Comparison of ENCODE assay signal across 8 cellular contexts in the genomic region with DNA sequence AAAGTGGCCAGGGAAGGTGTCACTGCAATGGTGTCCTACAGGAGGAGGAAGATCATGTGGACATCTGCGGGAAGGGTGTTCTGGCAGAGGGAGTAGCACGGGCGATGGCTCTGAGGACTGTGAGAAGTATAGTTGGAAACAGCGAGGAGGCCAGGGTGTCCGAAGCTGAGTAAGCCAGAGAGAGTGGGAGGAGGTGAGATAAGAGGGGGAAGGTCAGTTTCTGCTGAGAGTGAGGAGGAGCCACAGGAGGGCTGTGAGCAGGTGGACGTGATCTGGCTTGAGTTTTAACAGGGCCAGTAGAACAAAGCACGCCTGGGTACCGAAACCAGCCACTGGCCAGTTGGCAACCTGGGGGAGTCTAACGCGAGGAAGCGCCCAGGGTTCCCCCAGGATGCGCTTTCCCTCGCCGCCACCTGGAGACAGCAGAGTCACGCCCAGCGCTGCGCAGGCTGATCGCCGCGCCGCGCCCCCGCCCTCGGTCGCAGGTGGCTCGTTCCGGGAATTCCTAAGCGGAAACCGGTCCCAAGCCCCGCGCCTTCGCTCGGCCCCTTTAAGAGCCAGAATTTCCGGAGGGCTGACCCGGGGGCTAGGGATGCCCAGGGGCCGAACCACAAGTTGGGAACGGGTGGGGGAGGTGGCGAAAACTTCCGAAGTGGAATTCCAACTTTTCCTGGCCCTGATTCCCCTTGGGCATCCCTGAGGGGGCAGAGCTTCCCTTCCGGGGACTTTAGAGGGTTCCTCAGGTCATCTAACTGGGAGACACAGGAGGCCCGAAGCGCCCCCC. TPM values are rescaled to one million over a fixed set of nuclear protein-coding genes. Genes with fewer than 3 reads are reported as not detected.
A peak's percentile ranks its signal among the peaks of the same experiment; 100 is the strongest.
DNase-seq lines count a peak whose midpoint lies in the region; ATAC-seq and TF ChIP-seq lines count a peak whose summit lies in the region.

No MANE protein-coding gene starts in this region.

- peak; percentile 53 for ATAC-seq in HG02759 (IDR thresholded peaks at IDR 0.05; ENCODE audit: unreplicated experiment)
- ATAC-seq in heart left ventricle = peak; percentile 67 to 80 (median 76)
- ATAC-seq in psoas muscle = peak in 3 of 4 donors; percentile 35 to 69 (median 69)
- no peak for ATAC-seq in HG03469 (IDR thresholded peaks at IDR 0.05; ENCODE audit: unreplicated experiment)

- peaks cover 12 to 30% (median 25%) of the 10 kb centered on the region in 9 donors for H3K27me3 ChIP-seq in heart left ventricle
- H3K27me3 ChIP-seq in psoas muscle (ENCODE audit: insufficient read depth in 3 of 3, low read length in 2 of 3) = peaks cover 0 to 79% (median 8%) of the 10 kb centered on the region in 3 donors

- TF ChIP-seq CTCF in GM12874 (IDR thresholded peaks at IDR 0.05; ENCODE audit: insufficient read depth, low read depth, low read length) = peak; percentile 74
- TF ChIP-seq CTCF in heart left ventricle (IDR thresholded peaks at IDR 0.05) = peak in 10 of 12 donors; percentile 6 to 44 (median 35)
- TF ChIP-seq CTCF in psoas muscle (IDR thresholded peaks at IDR 0.05) = peak; percentile 25

- peak overlapping the region; percentile 34 to 70 (median 58) for H3K4me3 ChIP-seq in heart left ventricle
- peak overlapping the region; percentile 59 for H3K4me3 ChIP-seq in psoas muscle

- TF ChIP-seq POLR2A in heart left ventricle (IDR thresholded peaks at IDR 0.05) = no peak

- H3K36me3 ChIP-seq in heart left ventricle (peaks cover 0 to 7% (median 0%) of the 10 kb centered on the region in 9 donors), psoas muscle (ENCODE audit: insufficient read depth in 1 of 2, low read depth in 1 of 2) (no peaks in the 10 kb centered on the region)

- H3K4me1 ChIP-seq in heart left ventricle (peaks cover 0 to 35% (median 7%) of the 10 kb centered on the region in 12 donors), psoas muscle (peaks cover 5% of the 10 kb centered on the region)

- H3K27ac ChIP-seq in heart left ventricle (peak overlapping the region; percentile 7 to 84 (median 64)), psoas muscle (no peak overlapping the region)

- DNase-seq in NCI-H2196 (lab: John Stamatoyannopoulos, UW; ENCODE audit: unreplicated experiment) (peak; percentile 93), heart left ventricle (peak in 3 of 5 donors; percentile 47 to 54 (median 51)), psoas muscle (peak in 1 of 2 donors; percentile 44), HUDEP-2 (lab: John Stamatoyannopoulos, UW; ENCODE audit: unreplicated experiment in 76 of 76) (no peak)
- DNase-seq in activated T-cell treated with anti-CD3 and anti-CD28 coated beads, Interleukin-2, amount 50 U/mL, for 48 hours = peak; percentile 58 to 69

- intact Hi-C loops in heart left ventricle (cut with DNase I) = loop anchor here in 1 of 10 donors (10.0 kb wide), 1 partner anchor 93 kb away; a partner anchor contains a TSS
- intact Hi-C loops in psoas muscle (cut with DNase I) = no loop called here

- 3 to 4% (median 3%) methylated on average over 32 to 42 of the region's 42 CpGs for WGBS in heart left ventricle, 4 donors
- WGBS in psoas muscle, 3 donors = 1 to 2% (median 2%) methylated on average over 36 to 42 of the region's 42 CpGs

- H3K9me3 ChIP-seq in heart left ventricle (peaks cover 0 to 5% (median 0%) of the 10 kb centered on the region in 12 donors), psoas muscle (no peaks in the 10 kb centered on the region)

RNA-seq across cellular contexts. Expression of a gene that starts 1.1 kb away (rescaled TPM):
- 1 to 10 TPM; 2.8 to 9.0 (median 5.3) TPM for total RNA-seq in heart left ventricle
- polyA plus RNA-seq in heart left ventricle = 10 to 100 TPM in 1 of 2 donors, 1 to 10 TPM in 1; 4.8 to 10.5 TPM
- 1 to 10 TPM; 1.8 to 5.2 (median 2.7) TPM for total RNA-seq in psoas muscle
- polyA plus RNA-seq in psoas muscle = 1 to 10 TPM; 1.7 to 4.4 (median 2.4) TPM

RNA-seq across cellular contexts. Expression of a gene that starts 19.2 kb away (rescaled TPM):
- total RNA-seq in heart left ventricle = not detected
- under 1 TPM in 1 of 2 donors, not detected in 1; 0.06 TPM for polyA plus RNA-seq in heart left ventricle
- total RNA-seq in psoas muscle = not detected
- under 1 TPM in 1 of 3 donors, not detected in 2; 0.03 TPM for polyA plus RNA-seq in psoas muscle

RNA-seq across cellular contexts. Expression of a gene that starts 21.0 kb away (rescaled TPM):
- total RNA-seq in heart left ventricle (100 to 1,000 TPM; 138 to 201 (median 159) TPM), psoas muscle (100 to 1,000 TPM; 141 to 196 (median 188) TPM)
- polyA plus RNA-seq in heart left ventricle (100 to 1,000 TPM; 134 to 251 TPM), psoas muscle (100 to 1,000 TPM in 2 of 3 donors, 10 to 100 TPM in 1; 94.4 to 179 (median 142) TPM)

RNA-seq across cellular contexts. Expression of a gene that starts 34.6 kb away (rescaled TPM):
- total RNA-seq in heart left ventricle (1 to 10 TPM in 2 of 9 donors, under 1 TPM in 2, not detected in 5; 0.19 to 2.4 (median 1.1) TPM), psoas muscle (under 1 TPM in 2 of 4 donors, not detected in 2; 0.22 to 0.42 TPM)
- polyA plus RNA-seq in heart left ventricle (10 to 100 TPM in 1 of 2 donors, not detected in 1; 22.0 TPM), psoas muscle (not detected)

RNA-seq across cellular contexts. Expression of a gene that starts 44.2 kb away (rescaled TPM):
- total RNA-seq in heart left ventricle = under 1 TPM in 1 of 9 donors, not detected in 8; 0.72 TPM
- polyA plus RNA-seq in heart left ventricle = under 1 TPM in 1 of 2 donors, not detected in 1; 0.30 TPM
- under 1 TPM in 1 of 4 donors, not detected in 3; 0.11 TPM for total RNA-seq in psoas muscle
- under 1 TPM in 2 of 3 donors, not detected in 1; 0.05 to 0.30 TPM for polyA plus RNA-seq in psoas muscle

Comparison
In these comparisons a context has a peak if more than half of its experiments do, and no peak if none do; other contexts are left out.
1. DNase-seq: peak in NCI-H2196 (single experiment), activated T-cell treated with anti-CD3 and anti-CD28 coated beads, Interleukin-2, amount 50 U/mL, for 48 hours (2 of 2) and heart left ventricle (3 of 5); none in HUDEP-2 (0 of 76).
2. Peak in every context shown above with its lines, with median percentiles within 50 percentile points of each other: CTCF ChIP-seq.